ENCODE assay signal across 8 cellular contexts in the genomic region with DNA sequence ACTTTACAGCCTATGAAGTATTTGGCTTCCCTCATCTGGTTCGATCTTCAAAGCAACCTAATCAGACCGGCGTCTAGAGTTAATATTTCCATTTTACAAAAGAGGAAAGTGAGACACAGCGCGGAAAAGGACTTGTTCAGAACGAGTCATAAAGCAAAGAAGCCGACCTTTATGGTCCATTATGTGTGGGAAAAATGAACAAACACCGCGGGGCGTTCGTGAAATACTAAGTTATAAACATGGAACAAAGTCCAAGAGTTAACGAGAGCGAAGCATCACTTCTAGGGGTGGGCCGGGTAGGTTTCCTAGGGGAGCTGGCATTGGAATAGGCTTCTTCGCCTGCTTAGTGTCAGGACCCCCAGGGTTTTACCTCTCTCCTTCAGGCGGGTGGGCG. TPM values are rescaled to one million over a fixed set of nuclear protein-coding genes. Genes with fewer than 3 reads are reported as not detected.
DNase-seq lines count a peak whose midpoint lies in the region; ATAC-seq and TF ChIP-seq lines count a peak whose summit lies in the region.

No MANE protein-coding gene starts in this region.

- ATAC-seq in GM19351 (IDR thresholded peaks at IDR 0.05; ENCODE audit: unreplicated experiment): peak; percentile 10

- H3K9me3 Mint-ChIP-seq in neural progenitor cell: no peaks in the 10 kb centered on the region

- DNase-seq in OCI-M1 (lab: John Stamatoyannopoulos, UW) (peak; percentile 28), neural progenitor cell (ENCODE audit: low spot score) (no peak), CD1c-positive myeloid dendritic cell (ENCODE audit: extremely low spot score) (no peak), mucosa of gallbladder (ENCODE audit: low spot score) (no peak), HUDEP-2 (lab: John Stamatoyannopoulos, UW; ENCODE audit: unreplicated experiment in 76 of 76) (no peak)
- DNase-seq in effector memory CD4-positive, alpha-beta T cell: no peak
- no peak for DNase-seq in effector CD8-positive, alpha-beta T cell (lab: John Stamatoyannopoulos, UW)

- peaks cover 11% of the 10 kb centered on the region for H3K36me3 Mint-ChIP-seq in neural progenitor cell

- peak overlapping the region; percentile 44 for H3K27ac ChIP-seq in effector memory CD4-positive, alpha-beta T cell (ENCODE audit: insufficient read depth, low read length, poor library complexity, severe bottlenecking)
- no peak overlapping the region for H3K27ac ChIP-seq in neural progenitor cell

- peak overlapping the region; percentile 79 for H3K4me3 ChIP-seq in effector memory CD4-positive, alpha-beta T cell (ENCODE audit: insufficient read depth, low read depth, low read length, poor library complexity, severe bottlenecking)
- peak overlapping the region; percentile 75 for H3K4me3 ChIP-seq in neural progenitor cell

- peaks cover 19% of the 10 kb centered on the region for H3K36me3 ChIP-seq in effector memory CD4-positive, alpha-beta T cell (ENCODE audit: control insufficient read depth, insufficient read depth, low read length)
- no peaks in the 10 kb centered on the region for H3K36me3 ChIP-seq in neural progenitor cell

- H3K4me1 Mint-ChIP-seq in neural progenitor cell: peaks cover 13% of the 10 kb centered on the region

- no peaks in the 10 kb centered on the region for H3K9me3 ChIP-seq in effector memory CD4-positive, alpha-beta T cell (ENCODE audit: control insufficient read depth, low read length)
- H3K9me3 ChIP-seq in neural progenitor cell (ENCODE audit: low read depth): no peaks in the 10 kb centered on the region

- peak overlapping the region; percentile 97 for H3K4me2 ChIP-seq in neural progenitor cell

- no peaks in the 10 kb centered on the region for H3K79me2 ChIP-seq in neural progenitor cell (ENCODE audit: low read depth)

- peaks cover 7% of the 10 kb centered on the region for H3K27me3 Mint-ChIP-seq in neural progenitor cell (ENCODE audit: insufficient read depth, low read depth)

- H3K9ac ChIP-seq in neural progenitor cell: no peak overlapping the region

- peak overlapping the region; percentile 85 for H2AFZ ChIP-seq in neural progenitor cell (replicated peaks)

- H3K4me1 ChIP-seq in effector memory CD4-positive, alpha-beta T cell (ENCODE audit: control insufficient read depth, insufficient read depth, low read length, poor library complexity, severe bottlenecking): no peaks in the 10 kb centered on the region
- H3K4me1 ChIP-seq in neural progenitor cell: peaks cover 11% of the 10 kb centered on the region

- H3F3A ChIP-seq in neural progenitor cell (ENCODE audit: low read depth): peaks cover 11% of the 10 kb centered on the region

- no peaks in the 10 kb centered on the region for H4K20me1 ChIP-seq in neural progenitor cell (ENCODE audit: low read depth)

- no peaks in the 10 kb centered on the region for H3K27me3 ChIP-seq in effector memory CD4-positive, alpha-beta T cell (replicated peaks; ENCODE audit: control insufficient read depth, insufficient read depth, low read length, poor library complexity, severe bottlenecking)
- peaks cover 35% of the 10 kb centered on the region for H3K27me3 ChIP-seq in neural progenitor cell

- peak overlapping the region; percentile 90 for H3K4me3 Mint-ChIP-seq in neural progenitor cell

- H3K27ac Mint-ChIP-seq in neural progenitor cell: no peak overlapping the region

- no peak for TF ChIP-seq CTCF in neural progenitor cell (IDR thresholded peaks at IDR 0.05)

RNA-seq across cellular contexts. Expression of gene DUSP18, which starts 0.6 kb away (rescaled TPM):
- total RNA-seq in neural progenitor cell (ENCODE audit: low replicate concordance) (3.1 and 5.6 TPM in 2 replicates), mucosa of gallbladder (24.2 TPM)

RNA-seq across cellular contexts. Expression of gene OSBP2, which starts 27.6 kb away (rescaled TPM):
- 0.58 and 2.4 TPM in 2 replicates for total RNA-seq in neural progenitor cell (ENCODE audit: low replicate concordance)
- total RNA-seq in mucosa of gallbladder: 10.4 TPM

RNA-seq across cellular contexts. Expression of gene SLC35E4, which starts 31.5 kb away (rescaled TPM):
- total RNA-seq in neural progenitor cell (ENCODE audit: low replicate concordance) (0.36 and 4.8 TPM in 2 replicates), mucosa of gallbladder (4.6 TPM)
